In genomic region chr11:619625-620050, GRCh38 we compare ENCODE assay signal across 29 cellular contexts. TPM values are rescaled to one million over a fixed set of nuclear protein-coding genes. Genes with fewer than 3 reads are reported as not detected.
"Had no signal": no experiment of that assay in that cellular context is flagged by ENCODE, and none has a peak within 500 bp of the region (broad histone marks: within the 10 kb centered on the region; RNA-seq: fewer than 3 reads in every experiment).

No MANE protein-coding gene starts in this region.

- H3K9me3 ChIP-seq: adrenal gland, breast epithelium had no signal

- H3K36me3 ChIP-seq: breast epithelium had no signal

- H3K4me3 ChIP-seq: adrenal gland, breast epithelium, SK-N-MC had no signal

- DNase-seq: activated B cell treated with CpG ODN at 0.5 μM for 24 hours; activated CD4-positive, alpha-beta memory T cell treated with anti-CD3 and anti-CD28 coated beads for 36 hours; activated CD4-positive, alpha-beta T cell treated with anti-CD3 and anti-CD28 coated beads, Interleukin-2, amount 10 ng/mL, durations not matched to agents 7 days and 5 days; activated CD8-positive, alpha-beta memory T cell treated with anti-CD3 and anti-CD28 coated beads for 24 hours; activated effector memory CD4-positive, alpha-beta T cell treated with anti-CD3 and anti-CD28 coated beads, Interleukin-2, amount 50 U/mL, for 16 hours; activated naive CD4-positive, alpha-beta T cell treated with Interleukin-2 at 50 U/mL for 16 hours; activated T-cell treated with anti-CD3 and anti-CD28 coated beads, Interleukin-2, amount 50 U/mL, for 4 hours; anterior cingulate cortex; central memory CD4-positive, alpha-beta T cell; Kasumi-1; KBM-7; NCI-H1048; NCI-H1930; NCI-H2107; NCI-H2171 treated with DMSO at 0.1 percent for 48 hours; NCI-H226; NCI-H526 treated with DMSO at 0.1 percent for 48 hours; NCI-H82; RPMI8226; T-cell; T-helper 2 cell; T1000 had no signal

- H3K27ac ChIP-seq: adrenal gland, breast epithelium, SK-N-MC had no signal

- ATAC-seq: activated T-cell treated with anti-CD3 and anti-CD28 coated beads, Interleukin-2, amount 50 U/mL, for 4 hours; Panc1; Right ventricle myocardium inferior; T-cell had no signal

- H3K27me3 ChIP-seq: adrenal gland, breast epithelium had no signal

RNA-seq across cellular contexts. Expression of gene CDHR5, which starts 5.1 kb away (rescaled TPM):
- total RNA-seq: activated B cell treated with CpG ODN at 0.5 μM for 24 hours; activated CD4-positive, alpha-beta memory T cell treated with anti-CD3 and anti-CD28 coated beads for 36 hours; activated CD4-positive, alpha-beta T cell treated with anti-CD3 and anti-CD28 coated beads, Interleukin-2, amount 10 ng/mL, durations not matched to agents 7 days and 5 days; activated T-cell treated with anti-CD3 and anti-CD28 coated beads, Interleukin-2, amount 50 U/mL, for 4 hours; OCI-LY7; Right ventricle myocardium inferior had no signal

RNA-seq across cellular contexts. Expression of gene SCT, which starts 7.3 kb away (rescaled TPM):
- total RNA-seq: activated B cell treated with CpG ODN at 0.5 μM for 24 hours; activated CD4-positive, alpha-beta memory T cell treated with anti-CD3 and anti-CD28 coated beads for 36 hours; activated CD4-positive, alpha-beta T cell treated with anti-CD3 and anti-CD28 coated beads, Interleukin-2, amount 10 ng/mL, durations not matched to agents 7 days and 5 days; activated T-cell treated with anti-CD3 and anti-CD28 coated beads, Interleukin-2, amount 50 U/mL, for 4 hours; adrenal gland; breast epithelium; NCI-H460; OCI-LY7; Right ventricle myocardium inferior; T-cell had no signal
